Comparison of ENCODE assay signal across 11 cellular contexts in genomic region chr11:110076388-110076965, GRCh38. TPM values are rescaled to one million over a fixed set of nuclear protein-coding genes. Genes with fewer than 3 reads are reported as not detected.
DNase-seq lines count a peak whose midpoint lies in the region; ATAC-seq, FAIRE-seq and TF ChIP-seq lines count a peak whose summit lies in the region.
"Had no signal": no experiment of that assay in that cellular context is flagged by ENCODE, and none has a peak within 500 bp of the region (broad histone marks: within the 10 kb centered on the region; RNA-seq: fewer than 3 reads in every experiment).

No MANE protein-coding gene starts in this region.

- peaks cover 36% of the 10 kb centered on the region for H3K4me1 Mint-ChIP-seq in activated CD8-positive, alpha-beta memory T cell treated with anti-CD3 and anti-CD28 coated beads, Interleukin-2, amount 10 ng/mL, durations not matched to agents 7 days and 5 days
- H3K4me1 Mint-ChIP-seq in T-cell: no peaks in the 10 kb centered on the region

- H4K20me1 ChIP-seq in GM12878 (ENCODE audit: control insufficient read depth, insufficient read depth): no peaks in the 10 kb centered on the region

- H3K4me1 ChIP-seq in HUES64 (ENCODE audit: insufficient read depth, low read length) (peaks cover 29% of the 10 kb centered on the region), GM12878 (ENCODE audit: control insufficient read depth, insufficient read depth, low read length) (peaks cover 16% of the 10 kb centered on the region)

- H3K27ac ChIP-seq in HUES64 (ENCODE audit: low read depth, low read length) (0 out of 2 replicates have a peak overlapping the region, but pooled peaks have one; percentile 30), GM12878 (ENCODE audit: control insufficient read depth, insufficient read depth) (no peak overlapping the region; the same call in 1 of the 2 replicates)

- H3K36me3 Mint-ChIP-seq in activated CD8-positive, alpha-beta memory T cell treated with anti-CD3 and anti-CD28 coated beads, Interleukin-2, amount 10 ng/mL, durations not matched to agents 7 days and 5 days: peaks cover 30% of the 10 kb centered on the region
- no peaks in the 10 kb centered on the region for H3K36me3 Mint-ChIP-seq in T-cell

- H3K9me3 ChIP-seq in HUES64 (ENCODE audit: insufficient read depth, low read depth, low read length): peaks cover 12% of the 10 kb centered on the region
- peaks cover 11% of the 10 kb centered on the region; the same call in 2 of the 3 replicates for H3K9me3 ChIP-seq in GM12878 (replicated peaks; ENCODE audit: control insufficient read depth, insufficient read depth, low read length)

- 47% methylated on average over 6 of the region's 7 CpGs for whole genome bisulfite sequencing in HUES64
- 73% methylated on average over 7 of the region's 7 CpGs for WGBS in GM12878 (ENCODE audit: insufficient coverage, insufficient replicate concordance, low lambda C conversion rate, missing lambda C conversion rate)

- peaks cover 4% of the 10 kb centered on the region for H3K9me3 Mint-ChIP-seq in activated CD8-positive, alpha-beta memory T cell treated with anti-CD3 and anti-CD28 coated beads, Interleukin-2, amount 10 ng/mL, durations not matched to agents 7 days and 5 days (ENCODE audit: low read depth)
- H3K9me3 Mint-ChIP-seq in T-cell: peaks cover 0 to 2% (median 0%) of the 10 kb centered on the region in 3 donors
- H3K9me3 Mint-ChIP-seq: activated T-cell treated with anti-CD3 and anti-CD28 coated beads, Interleukin-2, amount 50 U/mL, for 4 hours had no signal

- H3K4me2 ChIP-seq in GM12878 (ENCODE audit: control insufficient read depth, insufficient read depth): peak overlapping the region; percentile 32; the same call in 1 of the 2 replicates

- H3K27me3 Mint-ChIP-seq in activated CD8-positive, alpha-beta memory T cell treated with anti-CD3 and anti-CD28 coated beads, Interleukin-2, amount 10 ng/mL, durations not matched to agents 7 days and 5 days: peaks cover 11% of the 10 kb centered on the region
- H3K27me3 Mint-ChIP-seq in T-cell: peaks cover 2 to 7% of the 10 kb centered on the region in 2 donors

- H3K9ac ChIP-seq in HUES64 (ENCODE audit: low read depth, low read length) (no peak overlapping the region), GM12878 (ENCODE audit: control insufficient read depth, insufficient read depth, low read length) (no peak overlapping the region)

- H3K27me3 ChIP-seq in HUES64 (ENCODE audit: insufficient read depth, low read length) (no peaks in the 10 kb centered on the region), GM12878 (replicated peaks in 1 of 2; ENCODE audit: control insufficient read depth in 2 of 2, insufficient read depth in 2 of 2, low read length in 1 of 2) (no peaks in the 10 kb centered on the region)

- no peak overlapping the region for H3K4me3 ChIP-seq in HUES64 (ENCODE audit: low read length)
- H3K4me3 ChIP-seq in GM12878: no peak overlapping the region

- RAD21 ChIA-PET in GM12878 (lab: Charles Lee; ENCODE audit: unreplicated experiment): interaction anchor here (1.4 to 7.4 kb wide), 6 partner anchors 11 to 135 kb away, joined by 3 to 89 read pairs (median 30); partner anchors contain the start of gene ZC3H12C

- POLR2A ChIA-PET in GM12878 (lab: Charles Lee): interaction anchor here (0.6 to 3.5 kb wide), 9 partner anchors 14 to 120 kb away, joined by 3 to 28 read pairs (median 5); partner anchors contain the start of gene ZC3H12C
- POLR2A ChIA-PET in T-cell (lab: Charles Lee): no interaction called here

- TF ChIP-seq RAD21 in GM12878 (IDR thresholded peaks at IDR 0.05; ENCODE audit: insufficient read depth, low read depth, low read length): no peak

- H3K79me2 ChIP-seq in GM12878 (ENCODE audit: control insufficient read depth, insufficient read depth, low read length): no peaks in the 10 kb centered on the region

- no TSS peak for BruUV-seq in GM12878 (replicated peaks; lab: Mats Ljungman, UMichigan)

- H3K4me3 Mint-ChIP-seq in activated CD8-positive, alpha-beta memory T cell treated with anti-CD3 and anti-CD28 coated beads, Interleukin-2, amount 10 ng/mL, durations not matched to agents 7 days and 5 days: no peak overlapping the region
- H3K4me3 Mint-ChIP-seq in T-cell: no peak overlapping the region
- H3K4me3 Mint-ChIP-seq: activated T-cell treated with anti-CD3 and anti-CD28 coated beads, Interleukin-2, amount 50 U/mL, for 4 hours had no signal

- SMC1A ChIA-PET in GM12878 (lab: Charles Lee; ENCODE audit: uncharacterized antibody, unreplicated experiment): interaction anchor here (0.9 to 4.6 kb wide), 16 partner anchors 11 to 249 kb away, joined by 3 to 107 read pairs (median 10); partner anchors contain the start of gene ZC3H12C

- TF ChIP-seq CTCF in GM12878 (IDR thresholded peaks at IDR 0.05 in 2 of 3, conservative IDR thresholded peaks at IDR 0.05 in 1 of 3; ENCODE audit: control insufficient read depth in 2 of 3, extremely low read depth in 1 of 3, insufficient read depth in 1 of 3, low read depth in 3 of 3, low read length in 3 of 3) (no peak), GM13977 (IDR thresholded peaks at IDR 0.05; ENCODE audit: extremely low read depth, insufficient read depth, missing control alignments) (no peak)

- CTCF ChIA-PET in activated CD8-positive, alpha-beta memory T cell treated with anti-CD3 and anti-CD28 coated beads, Interleukin-2, amount 10 ng/mL, durations not matched to agents 7 days and 5 days (lab: Charles Lee): interaction anchor here (1.5 kb wide), 1 partner anchor 16 kb away, joined by 11 read pairs; the partner anchor contains the start of gene ZC3H12C
- CTCF ChIA-PET in GM12878 (lab: Yijun Ruan, JAX): interaction anchor here (1.2 to 3.0 kb wide), 3 partner anchors 15 to 48 kb away, joined by 3 to 22 read pairs (median 18); partner anchors contain the start of gene ZC3H12C
- CTCF ChIA-PET in T-cell (lab: Charles Lee): no interaction called here

- TF ChIP-seq EP300 in GM12878 (IDR thresholded peaks at IDR 0.05; ENCODE audit: borderline replicate concordance in 1 of 2, control insufficient read depth in 1 of 2, low read depth in 2 of 2, low read length in 2 of 2): no peak

- in situ Hi-C loops in GM12878 (cut with MboI) (no loop called here), GM13977 (cut with MboI; ENCODE audit: low pct_unique_long_range_greater_than_20kb, low sequenced_read_pairs, unreplicated experiment) (no loop called here)

- TF ChIP-seq POLR2A in GM12878 (IDR thresholded peaks at IDR 0.05; ENCODE audit: low read depth, low read length): no peak

- peak overlapping the region; percentile 93 for H3K27ac Mint-ChIP-seq in activated CD8-positive, alpha-beta memory T cell treated with anti-CD3 and anti-CD28 coated beads, Interleukin-2, amount 10 ng/mL, durations not matched to agents 7 days and 5 days
- H3K27ac Mint-ChIP-seq in T-cell: no peak overlapping the region

- FAIRE-seq in GM12878 (lab: Jason Lieb, UNC): no peak

- ATAC-seq in activated CD8-positive, alpha-beta memory T cell treated with anti-CD3 and anti-CD28 coated beads, Interleukin-2, amount 10 ng/mL, durations not matched to agents 7 days and 5 days: no peak
- ATAC-seq in GM12878 (peak; percentile 65), T-cell (replicated peaks in 1 of 4) (no peak), GM21390 (IDR thresholded peaks at IDR 0.05; ENCODE audit: unreplicated experiment) (no peak)
- ATAC-seq: activated T-cell treated with anti-CD3 and anti-CD28 coated beads, Interleukin-2, amount 50 U/mL, for 4 hours had no signal

- no peak for DNase-seq in activated CD8-positive, alpha-beta memory T cell treated with anti-CD3 and anti-CD28 coated beads, Interleukin-2, amount 10 ng/mL, durations not matched to agents 7 days and 5 days
- DNase-seq in activated CD8-positive, alpha-beta memory T cell treated with anti-CD3 and anti-CD28 coated beads for 24 hours: no peak
- DNase-seq in GM12878 (ENCODE audit: low read depth, low spot score) (no peak), T-cell (no peak), GM13977 (ENCODE audit: low spot score) (no peak), ecto neural progenitor cell (ENCODE audit: low spot score) (no peak)
- DNase-seq: activated T-cell treated with anti-CD3 and anti-CD28 coated beads, Interleukin-2, amount 50 U/mL, for 4 hours; AML-193; midbrain had no signal

- intact Hi-C loops in GM12878 (cut with micrococcal nuclease; ENCODE audit: unreplicated experiment): loop anchor here (1.0 to 5.0 kb wide), 2 partner anchors 45 to 129 kb away; no protein-coding TSS in a partner anchor

- H3K36me3 ChIP-seq in HUES64 (ENCODE audit: insufficient read depth, low read length) (no peaks in the 10 kb centered on the region), GM12878 (ENCODE audit: control insufficient read depth in 2 of 2, insufficient read depth in 2 of 2, low read length in 1 of 2) (no peaks in the 10 kb centered on the region)

- H2AFZ ChIP-seq in GM12878 (ENCODE audit: control insufficient read depth, low read depth, low read length): peak overlapping the region; percentile 69

TF ChIP-seq in GM12878, 131 proteins besides CTCF, POLR2A, EP300 and RAD21 (continues in another document):
- TF ChIP-seq LARP7 (IDR thresholded peaks at IDR 0.05): no peak
- TF ChIP-seq JUNB (IDR thresholded peaks at IDR 0.05): no peak

RNA-seq across cellular contexts. Expression of gene ZC3H12C, which starts 16.7 kb away (rescaled TPM):
- total RNA-seq in activated CD8-positive, alpha-beta memory T cell treated with anti-CD3 and anti-CD28 coated beads, Interleukin-2, amount 10 ng/mL, durations not matched to agents 7 days and 5 days: 10 to 100 TPM in 1 of 2 experiments, 1 to 10 TPM in 1; 2.8 to 12.2 TPM
- polyA plus RNA-seq in HUES64 (2013, experiment 1 of 2): 3.7 TPM
- polyA plus RNA-seq in HUES64 (2013, experiment 2 of 2): 3.4 TPM
- total RNA-seq in GM12878 (2013; cell fraction: nucleolus; rRNA removed): 85.3 and 89.4 TPM in 2 replicates
- total RNA-seq in GM12878 (2014; rRNA removed): 4.5 and 5.2 TPM in 2 replicates
- 4.3 and 4.8 TPM in 2 replicates for total RNA-seq in GM12878 (2014; rRNA removed; fragmentation: Illumina TruSeq; extraction: Trizol)
- 6.9 and 7.4 TPM in 2 replicates for total RNA-seq in GM12878 (2021)
- 2.3 TPM for polyA plus RNA-seq in GM12878 (2011; ENCODE audit: low read depth)
- 31.0 and 33.4 TPM in 2 replicates for polyA plus RNA-seq in GM12878 (2011; rRNA removed)
- 16.3 and 20.0 TPM in 2 replicates for polyA plus RNA-seq in GM12878 (2011; cell fraction: cytosol; rRNA removed)
- 50.0 and 63.9 TPM in 2 replicates for polyA plus RNA-seq in GM12878 (2011; cell fraction: nucleus; rRNA removed)
- polyA plus RNA-seq in GM12878 (2012): 3.6 and 6.9 TPM in 2 replicates
- polyA plus RNA-seq in GM12878 (2014; fragmentation: Illumina TruSeq; extraction: Trizol): 5.0 and 6.1 TPM in 2 replicates
- polyA plus RNA-seq in GM12878 (2014; fragmentation: Nextera tagmentation; extraction: Ambion mirVana): under 1 TPM; 0.31 to 0.68 TPM
- polyA plus RNA-seq in GM12878 (2014; rRNA removed): 2.7 and 3.0 TPM in 2 replicates
- under 1 TPM; 0.47 to 0.88 TPM for polyA plus RNA-seq in GM12878 (2016; fragmentation: Nextera tagmentation; extraction: Ambion mirVana)
- 48.1 and 60.4 TPM in 2 replicates for polyA minus RNA-seq in GM12878 (2011; rRNA and poly(A)+ RNA removed)
- 12.0 and 14.9 TPM in 2 replicates for polyA minus RNA-seq in GM12878 (2011; cell fraction: cytosol; rRNA and poly(A)+ RNA removed)
- polyA minus RNA-seq in GM12878 (2011; cell fraction: nucleus; rRNA and poly(A)+ RNA removed): 34.0 and 40.4 TPM in 2 replicates
- total RNA-seq in T-cell: under 1 TPM; 0.10 to 0.23 (median 0.14) TPM

Comparison
In these comparisons a context has a peak if more than half of its experiments do, and no peak if none do; other contexts are left out.
1. CTCF ChIA-PET loops: an anchor here in activated CD8-positive, alpha-beta memory T cell treated with anti-CD3 and anti-CD28 coated beads, Interleukin-2, amount 10 ng/mL, durations not matched to agents 7 days and 5 days (1.5 kb wide) and GM12878 (1.2 to 3.0 kb wide); none called in T-cell.